Comparison of ENCODE assay signal across 8 cellular contexts in genomic region chr1:25615563-25616079, GRCh38. TPM values are rescaled to one million over a fixed set of nuclear protein-coding genes. Genes with fewer than 3 reads are reported as not detected.
DNase-seq lines count a peak whose midpoint lies in the region; ATAC-seq lines count a peak whose summit lies in the region.

No MANE protein-coding gene starts in this region.

- no peaks in the 10 kb centered on the region for H3K9me3 ChIP-seq in skeletal muscle tissue (ENCODE audit: control insufficient read depth in 3 of 3, low read length in 3 of 3)

- peak overlapping the region; percentile 70 for H3K27ac ChIP-seq in skeletal muscle tissue (ENCODE audit: low read depth, low read length)

- H3K4me1 Mint-ChIP-seq in activated CD4-positive, alpha-beta T cell treated with anti-CD3 and anti-CD28 coated beads, Interleukin-2, amount 10 ng/mL, durations not matched to agents 24 days and 14 days = peaks cover 47% of the 10 kb centered on the region
- peaks cover 42% of the 10 kb centered on the region for H3K4me1 Mint-ChIP-seq in T-helper 2 cell treated with Interferon-gamma antibody and Interleukin-4, amounts not matched to agents 5 μg/mL and 100 μg/mL, for 36 hours (ENCODE audit: low read depth)

- H3K4me1 ChIP-seq in skeletal muscle tissue (ENCODE audit: control insufficient read depth in 3 of 3, insufficient read depth in 3 of 3, low read length in 3 of 3) = peaks cover 32 to 39% (median 36%) of the 10 kb centered on the region in 3 donors

- H3K27ac Mint-ChIP-seq in activated CD4-positive, alpha-beta T cell treated with anti-CD3 and anti-CD28 coated beads, Interleukin-2, amount 10 ng/mL, durations not matched to agents 24 days and 14 days = peak overlapping the region; percentile 47
- H3K27ac Mint-ChIP-seq in T-helper 2 cell treated with Interferon-gamma antibody and Interleukin-4, amounts not matched to agents 5 μg/mL and 100 μg/mL, for 36 hours = no peak overlapping the region

- no peaks in the 10 kb centered on the region for H3K36me3 ChIP-seq in skeletal muscle tissue (ENCODE audit: control insufficient read depth in 3 of 3, insufficient read depth in 3 of 3, low read length in 3 of 3)

- H3K27me3 ChIP-seq in skeletal muscle tissue (ENCODE audit: control insufficient read depth in 3 of 3, insufficient read depth in 3 of 3, low read length in 3 of 3) = no peaks in the 10 kb centered on the region

- intact Hi-C loops in activated CD4-positive, alpha-beta T cell treated with anti-CD3 and anti-CD28 coated beads, Interleukin-2, amount 10 ng/mL, durations not matched to agents 24 days and 14 days (cut with micrococcal nuclease) = loop anchor here (1.0 to 5.0 kb wide), 2 partner anchors 61 to 68 kb away; no protein-coding TSS in a partner anchor

- no peak for DNase-seq in activated CD4-positive, alpha-beta T cell treated with anti-CD3 and anti-CD28 coated beads, Interleukin-2, amount 10 ng/mL, durations not matched to agents 24 days and 14 days
- DNase-seq in activated CD4-positive, alpha-beta T cell treated with anti-CD3 and anti-CD28 coated beads, Interleukin-2, amount 50 U/mL, for 48 hours = no peak
- DNase-seq in T-helper 2 cell treated with Interferon-gamma antibody and Interleukin-4, amounts not matched to agents 5 μg/mL and 100 μg/mL, for 36 hours (ENCODE audit: low spot score) = no peak
- peak; percentile 32 for DNase-seq in globus pallidus (ENCODE audit: low spot score)
- no peak for DNase-seq in NCI-H1092 treated with DMSO at 0.1 percent for 48 hours (lab: John Stamatoyannopoulos, UW)
- DNase-seq in NCI-H1930 (lab: John Stamatoyannopoulos, UW) = no peak

- no peaks in the 10 kb centered on the region for H3K9me3 Mint-ChIP-seq in activated CD4-positive, alpha-beta T cell treated with anti-CD3 and anti-CD28 coated beads, Interleukin-2, amount 10 ng/mL, durations not matched to agents 24 days and 14 days
- no peaks in the 10 kb centered on the region for H3K9me3 Mint-ChIP-seq in T-helper 2 cell treated with Interferon-gamma antibody and Interleukin-4, amounts not matched to agents 5 μg/mL and 100 μg/mL, for 36 hours

- ATAC-seq in HG02973 (IDR thresholded peaks at IDR 0.05; ENCODE audit: unreplicated experiment) = no peak

- H3K4me3 ChIP-seq in skeletal muscle tissue (ENCODE audit: low read length in 3 of 3) = peak overlapping the region; percentile 16 to 78 (median 69)

- peaks cover 2% of the 10 kb centered on the region for H3K36me3 Mint-ChIP-seq in activated CD4-positive, alpha-beta T cell treated with anti-CD3 and anti-CD28 coated beads, Interleukin-2, amount 10 ng/mL, durations not matched to agents 24 days and 14 days (ENCODE audit: low read depth)
- peaks cover 10% of the 10 kb centered on the region for H3K36me3 Mint-ChIP-seq in T-helper 2 cell treated with Interferon-gamma antibody and Interleukin-4, amounts not matched to agents 5 μg/mL and 100 μg/mL, for 36 hours (ENCODE audit: low read depth)

- peak overlapping the region; percentile 53 to 80 (median 57) for H3K9ac ChIP-seq in skeletal muscle tissue (ENCODE audit: low read depth in 1 of 3, low read length in 3 of 3)

- peaks cover 64% of the 10 kb centered on the region for H3K27me3 Mint-ChIP-seq in activated CD4-positive, alpha-beta T cell treated with anti-CD3 and anti-CD28 coated beads, Interleukin-2, amount 10 ng/mL, durations not matched to agents 24 days and 14 days
- peaks cover 74% of the 10 kb centered on the region for H3K27me3 Mint-ChIP-seq in T-helper 2 cell treated with Interferon-gamma antibody and Interleukin-4, amounts not matched to agents 5 μg/mL and 100 μg/mL, for 36 hours (ENCODE audit: low read depth)

- H3K4me3 Mint-ChIP-seq in activated CD4-positive, alpha-beta T cell treated with anti-CD3 and anti-CD28 coated beads, Interleukin-2, amount 10 ng/mL, durations not matched to agents 24 days and 14 days = peak overlapping the region; percentile 62
- peak overlapping the region; percentile 57 for H3K4me3 Mint-ChIP-seq in T-helper 2 cell treated with Interferon-gamma antibody and Interleukin-4, amounts not matched to agents 5 μg/mL and 100 μg/mL, for 36 hours

RNA-seq across cellular contexts. Expression of gene MAN1C1, which starts 1.0 kb away (rescaled TPM):
- total RNA-seq in activated CD4-positive, alpha-beta T cell treated with anti-CD3 and anti-CD28 coated beads, Interleukin-2, amount 10 ng/mL, durations not matched to agents 24 days and 14 days = 2.2 and 2.9 TPM in 2 replicates
- 6.3 TPM for total RNA-seq in skeletal muscle tissue
